In the genomic region with DNA sequence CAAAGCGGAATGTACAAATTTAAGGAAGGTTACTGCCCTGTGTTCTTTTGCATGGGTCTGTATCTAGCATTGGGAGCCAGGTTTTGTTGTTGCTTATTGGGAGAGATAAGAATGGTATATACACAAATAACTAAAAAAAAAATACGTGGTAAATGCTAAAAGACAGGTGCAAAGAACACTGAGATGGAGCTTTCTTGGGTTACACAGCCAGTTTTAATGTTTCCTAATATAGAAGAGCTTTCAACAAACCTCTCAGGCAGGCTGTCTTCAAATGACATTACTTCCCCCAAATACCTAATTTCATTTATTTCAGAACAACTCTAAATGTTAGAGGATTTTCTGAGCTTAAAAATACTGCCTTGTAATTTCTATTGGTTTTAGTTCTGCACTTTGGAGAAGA, we compare ENCODE assay signal across 1 cellular context.
TF ChIP-seq lines count a peak whose summit lies in the region.

No MANE protein-coding gene starts in this region.

TF ChIP-seq in SK-N-SH, 30 proteins besides CTCF, POLR2A, EP300 and RAD21 (continued from another document):
- TF ChIP-seq GATA2 (CRISPR knock-in tag; IDR thresholded peaks at IDR 0.05): no peak
- no peak for TF ChIP-seq YY1 (IDR thresholded peaks at IDR 0.05; ENCODE audit: low read depth)
- no peak for TF ChIP-seq NFIC (IDR thresholded peaks at IDR 0.05; ENCODE audit: borderline replicate concordance)
- no peak for TF ChIP-seq ELF1 (IDR thresholded peaks at IDR 0.05)
- TF ChIP-seq, protein P1, sequence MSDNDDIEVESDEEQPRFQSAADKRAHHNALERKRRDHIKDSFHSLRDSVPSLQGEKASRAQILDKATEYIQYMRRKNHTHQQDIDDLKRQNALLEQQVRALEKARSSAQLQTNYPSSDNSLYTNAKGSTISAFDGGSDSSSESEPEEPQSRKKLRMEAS (IDR thresholded peaks at IDR 0.05; ENCODE audit: low read depth): no peak
- TF ChIP-seq TEAD4 (IDR thresholded peaks at IDR 0.05; ENCODE audit: borderline replicate concordance, insufficient read depth): no peak
- no peak for TF ChIP-seq RFX5 (IDR thresholded peaks at IDR 0.05; ENCODE audit: low read length)
- no peak for TF ChIP-seq RCOR1 (IDR thresholded peaks at IDR 0.05; ENCODE audit: low read length)
- TF ChIP-seq, protein P2, sequence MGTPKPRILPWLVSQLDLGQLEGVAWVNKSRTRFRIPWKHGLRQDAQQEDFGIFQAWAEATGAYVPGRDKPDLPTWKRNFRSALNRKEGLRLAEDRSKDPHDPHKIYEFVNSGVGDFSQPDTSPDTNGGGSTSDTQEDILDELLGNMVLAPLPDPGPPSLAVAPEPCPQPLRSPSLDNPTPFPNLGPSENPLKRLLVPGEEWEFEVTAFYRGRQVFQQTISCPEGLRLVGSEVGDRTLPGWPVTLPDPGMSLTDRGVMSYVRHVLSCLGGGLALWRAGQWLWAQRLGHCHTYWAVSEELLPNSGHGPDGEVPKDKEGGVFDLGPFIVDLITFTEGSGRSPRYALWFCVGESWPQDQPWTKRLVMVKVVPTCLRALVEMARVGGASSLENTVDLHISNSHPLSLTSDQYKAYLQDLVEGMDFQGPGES (IDR thresholded peaks at IDR 0.05; ENCODE audit: low read depth, low read length): no peak
- TF ChIP-seq, protein P3, sequence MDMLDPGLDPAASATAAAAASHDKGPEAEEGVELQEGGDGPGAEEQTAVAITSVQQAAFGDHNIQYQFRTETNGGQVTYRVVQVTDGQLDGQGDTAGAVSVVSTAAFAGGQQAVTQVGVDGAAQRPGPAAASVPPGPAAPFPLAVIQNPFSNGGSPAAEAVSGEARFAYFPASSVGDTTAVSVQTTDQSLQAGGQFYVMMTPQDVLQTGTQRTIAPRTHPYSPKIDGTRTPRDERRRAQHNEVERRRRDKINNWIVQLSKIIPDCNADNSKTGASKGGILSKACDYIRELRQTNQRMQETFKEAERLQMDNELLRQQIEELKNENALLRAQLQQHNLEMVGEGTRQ (IDR thresholded peaks at IDR 0.05; ENCODE audit: borderline replicate concordance, low read depth, low read length): no peak
- TF ChIP-seq, protein P4, sequence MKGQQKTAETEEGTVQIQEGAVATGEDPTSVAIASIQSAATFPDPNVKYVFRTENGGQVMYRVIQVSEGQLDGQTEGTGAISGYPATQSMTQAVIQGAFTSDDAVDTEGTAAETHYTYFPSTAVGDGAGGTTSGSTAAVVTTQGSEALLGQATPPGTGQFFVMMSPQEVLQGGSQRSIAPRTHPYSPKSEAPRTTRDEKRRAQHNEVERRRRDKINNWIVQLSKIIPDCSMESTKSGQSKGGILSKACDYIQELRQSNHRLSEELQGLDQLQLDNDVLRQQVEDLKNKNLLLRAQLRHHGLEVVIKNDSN (IDR thresholded peaks at IDR 0.05; ENCODE audit: borderline replicate concordance, low read depth): no peak
- no peak for TF ChIP-seq CHD2 (IDR thresholded peaks at IDR 0.05; ENCODE audit: low read length, partially characterized antibody)
- TF ChIP-seq, protein P5, sequence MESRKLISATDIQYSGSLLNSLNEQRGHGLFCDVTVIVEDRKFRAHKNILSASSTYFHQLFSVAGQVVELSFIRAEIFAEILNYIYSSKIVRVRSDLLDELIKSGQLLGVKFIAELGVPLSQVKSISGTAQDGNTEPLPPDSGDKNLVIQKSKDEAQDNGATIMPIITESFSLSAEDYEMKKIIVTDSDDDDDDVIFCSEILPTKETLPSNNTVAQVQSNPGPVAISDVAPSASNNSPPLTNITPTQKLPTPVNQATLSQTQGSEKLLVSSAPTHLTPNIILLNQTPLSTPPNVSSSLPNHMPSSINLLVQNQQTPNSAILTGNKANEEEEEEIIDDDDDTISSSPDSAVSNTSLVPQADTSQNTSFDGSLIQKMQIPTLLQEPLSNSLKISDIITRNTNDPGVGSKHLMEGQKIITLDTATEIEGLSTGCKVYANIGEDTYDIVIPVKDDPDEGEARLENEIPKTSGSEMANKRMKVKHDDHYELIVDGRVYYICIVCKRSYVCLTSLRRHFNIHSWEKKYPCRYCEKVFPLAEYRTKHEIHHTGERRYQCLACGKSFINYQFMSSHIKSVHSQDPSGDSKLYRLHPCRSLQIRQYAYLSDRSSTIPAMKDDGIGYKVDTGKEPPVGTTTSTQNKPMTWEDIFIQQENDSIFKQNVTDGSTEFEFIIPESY (IDR thresholded peaks at IDR 0.05; ENCODE audit: borderline replicate concordance, low read depth): no peak
